ENCODE assay signal across 10 cellular contexts in genomic region chr11:9687736-9688494, GRCh38. TPM values are rescaled to one million over a fixed set of nuclear protein-coding genes. Genes with fewer than 3 reads are reported as not detected.
DNase-seq lines count a peak whose midpoint lies in the region; ATAC-seq and TF ChIP-seq lines count a peak whose summit lies in the region.
"Had no signal": no experiment of that assay in that cellular context is flagged by ENCODE, and none has a peak within 500 bp of the region (broad histone marks: within the 10 kb centered on the region; RNA-seq: fewer than 3 reads in every experiment).

No MANE protein-coding gene starts in this region.

- H3K9me3 Mint-ChIP-seq in activated naive CD8-positive, alpha-beta T cell treated with anti-CD3 and anti-CD28 coated beads, Interleukin-2, amount 50 U/mL, for 24 hours: no peaks in the 10 kb centered on the region

- no peak overlapping the region for H3K4me3 ChIP-seq in stomach
- H3K4me3 ChIP-seq in right lobe of liver: no peak overlapping the region

- peak; percentile 9 for DNase-seq in HT1080 (ENCODE audit: low read depth)
- peak; percentile 44 for DNase-seq in glomerular visceral epithelial cell (ENCODE audit: extremely low spot score)
- DNase-seq in stomach: peak; percentile 53
- DNase-seq in omental fat pad (ENCODE audit: low spot score): no peak
- DNase-seq in activated naive CD8-positive, alpha-beta T cell treated with anti-CD3 and anti-CD28 coated beads, Interleukin-2, amount 50 U/mL, for 24 hours: no peak
- no peak for DNase-seq in right lobe of liver
- DNase-seq: activated CD4-positive, alpha-beta T cell treated with anti-CD3 and anti-CD28 coated beads, Interleukin-2, amount 50 U/mL, for 4 hours; trophoblast cell had no signal

- H3K4me1 Mint-ChIP-seq in activated naive CD8-positive, alpha-beta T cell treated with anti-CD3 and anti-CD28 coated beads, Interleukin-2, amount 50 U/mL, for 24 hours: peaks cover 11% of the 10 kb centered on the region

- 52 to 73% (median 59%) methylated on average over 2 of the region's 2 CpGs for WGBS in stomach, 5 donors
- WGBS in right lobe of liver (ENCODE audit: insufficient coverage, low coverage, low lambda C conversion rate, missing lambda C conversion rate): 76% methylated on average over 2 of the region's 2 CpGs

- no peaks in the 10 kb centered on the region for H3K36me3 Mint-ChIP-seq in activated naive CD8-positive, alpha-beta T cell treated with anti-CD3 and anti-CD28 coated beads, Interleukin-2, amount 50 U/mL, for 24 hours (ENCODE audit: low read depth)

- ATAC-seq in SK-N-SH treated with all-trans-retinoic acid at 6 μM for 48 hours (peak; percentile 45), omental fat pad (ENCODE audit: low FRiP score) (no peak), GM19463 (IDR thresholded peaks at IDR 0.05; ENCODE audit: unreplicated experiment) (no peak), right lobe of liver (no peak)
- no peak for ATAC-seq in activated naive CD8-positive, alpha-beta T cell treated with anti-CD3 and anti-CD28 coated beads, Interleukin-2, amount 50 U/mL, for 24 hours

- H3K4me1 ChIP-seq in stomach (peaks cover 11 to 54% (median 26%) of the 10 kb centered on the region in 4 donors), right lobe of liver (no peaks in the 10 kb centered on the region)

- TF ChIP-seq CTCF in stomach (IDR thresholded peaks at IDR 0.05): no peak
- no peak for TF ChIP-seq CTCF in omental fat pad (IDR thresholded peaks at IDR 0.05)
- no peak for TF ChIP-seq CTCF in right lobe of liver (IDR thresholded peaks at IDR 0.05)

- no peaks in the 10 kb centered on the region for H3K9me3 ChIP-seq in stomach
- H3K9me3 ChIP-seq in right lobe of liver: no peaks in the 10 kb centered on the region

- no peak overlapping the region for H3K27ac Mint-ChIP-seq in activated naive CD8-positive, alpha-beta T cell treated with anti-CD3 and anti-CD28 coated beads, Interleukin-2, amount 50 U/mL, for 24 hours

- H3K36me3 ChIP-seq in stomach (peaks cover 0 to 13% (median 1%) of the 10 kb centered on the region in 4 donors), right lobe of liver (no peaks in the 10 kb centered on the region)

- no peak overlapping the region for H3K4me3 Mint-ChIP-seq in activated naive CD8-positive, alpha-beta T cell treated with anti-CD3 and anti-CD28 coated beads, Interleukin-2, amount 50 U/mL, for 24 hours

- no peaks in the 10 kb centered on the region for H3K27me3 ChIP-seq in stomach
- H3K27me3 ChIP-seq in right lobe of liver: no peaks in the 10 kb centered on the region

- TF ChIP-seq POLR2A in stomach (IDR thresholded peaks at IDR 0.05) (no peak), right lobe of liver (IDR thresholded peaks at IDR 0.05) (no peak)

- peak overlapping the region in 4 of 5 donors; percentile 62 to 80 (median 71) for H3K27ac ChIP-seq in stomach
- H3K27ac ChIP-seq in right lobe of liver: peak overlapping the region in 1 of 3 donors; percentile 19

- TF ChIP-seq EP300 in stomach (IDR thresholded peaks at IDR 0.05): no peak

- intact Hi-C loops in stomach (cut with DNase I; ENCODE audit: low total_unique reads) (no loop called here), right lobe of liver (cut with DNase I) (no loop called here)

- H3K27me3 Mint-ChIP-seq in activated naive CD8-positive, alpha-beta T cell treated with anti-CD3 and anti-CD28 coated beads, Interleukin-2, amount 50 U/mL, for 24 hours: no peaks in the 10 kb centered on the region

TF ChIP-seq in SK-N-SH treated with all-trans-retinoic acid at 6 μM for 48 hours, 23 proteins besides CTCF, POLR2A, EP300 and RAD21:
- TF ChIP-seq ZFP3 (CRISPR knock-in tag; IDR thresholded peaks at IDR 0.05): 0 out of 2 replicates have a peak, but pooled peaks have one; percentile 12
- no peak for TF ChIP-seq ZC3H10 (CRISPR knock-in tag; IDR thresholded peaks at IDR 0.05)

RNA-seq across cellular contexts. Expression of gene SWAP70, which starts 24.0 kb away (rescaled TPM):
- total RNA-seq in HT1080 (2014; rRNA removed; shearing (Covaris generic)): 14.7 and 20.4 TPM in 2 replicates
- 12.7 and 13.9 TPM in 2 replicates for polyA plus RNA-seq in HT1080 (2015; cell fraction: cytosol; rRNA removed)
- polyA plus RNA-seq in HT1080 (2015; cell fraction: nucleus; rRNA removed): 9.0 and 11.9 TPM in 2 replicates
- total RNA-seq in stomach (10 to 100 TPM; 18.2 to 39.5 (median 19.8) TPM), omental fat pad (10 to 100 TPM; 35.6 to 81.7 (median 61.0) TPM), right lobe of liver (10 to 100 TPM in 2 of 6 experiments, 1 to 10 TPM in 4; 3.2 to 13.5 (median 7.4) TPM)
- polyA plus RNA-seq in stomach: 10 to 100 TPM in 2 of 3 donors, 1 to 10 TPM in 1; 5.1 to 11.0 (median 10.1) TPM

Comparison
In these comparisons a context has a peak if more than half of its experiments do, and no peak if none do; other contexts are left out.
1. DNase-seq: peak in HT1080 (single experiment), glomerular visceral epithelial cell (single experiment) and stomach (single experiment); none in omental fat pad (single experiment), activated naive CD8-positive, alpha-beta T cell treated with anti-CD3 and anti-CD28 coated beads, Interleukin-2, amount 50 U/mL, for 24 hours (single experiment) and right lobe of liver (0 of 3).